Comparison of ENCODE assay signal across 1 cellular context in genomic region chr2:69893684-69894481, GRCh38.
TF ChIP-seq lines count a peak whose summit lies in the region.

A gene with protein sequence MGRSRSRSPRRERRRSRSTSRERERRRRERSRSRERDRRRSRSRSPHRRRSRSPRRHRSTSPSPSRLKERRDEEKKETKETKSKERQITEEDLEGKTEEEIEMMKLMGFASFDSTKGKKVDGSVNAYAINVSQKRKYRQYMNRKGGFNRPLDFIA (plus strand): TSS chr2:69893956. CDS start chr2:69893985, 29 bp downstream.

TF ChIP-seq in K562, 482 proteins besides CTCF, POLR2A, EP300 and RAD21 (continued from another document and continues in another):
- TF ChIP-seq, protein P1, sequence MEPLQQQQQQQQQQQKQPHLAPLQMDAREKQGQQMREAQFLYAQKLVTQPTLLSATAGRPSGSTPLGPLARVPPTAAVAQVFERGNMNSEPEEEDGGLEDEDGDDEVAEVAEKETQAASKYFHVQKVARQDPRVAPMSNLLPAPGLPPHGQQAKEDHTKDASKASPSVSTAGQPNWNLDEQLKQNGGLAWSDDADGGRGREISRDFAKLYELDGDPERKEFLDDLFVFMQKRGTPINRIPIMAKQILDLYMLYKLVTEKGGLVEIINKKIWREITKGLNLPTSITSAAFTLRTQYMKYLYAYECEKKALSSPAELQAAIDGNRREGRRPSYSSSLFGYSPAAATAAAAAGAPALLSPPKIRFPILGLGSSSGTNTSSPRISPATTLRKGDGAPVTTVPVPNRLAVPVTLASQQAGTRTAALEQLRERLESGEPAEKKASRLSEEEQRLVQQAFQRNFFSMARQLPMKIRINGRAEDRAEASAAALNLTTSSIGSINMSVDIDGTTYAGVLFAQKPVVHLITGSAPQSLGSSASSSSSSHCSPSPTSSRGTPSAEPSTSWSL (CRISPR knock-in tag; IDR thresholded peaks at IDR 0.05; ENCODE audit: borderline replicate concordance) = no peak
- no peak for TF ChIP-seq ZSCAN32 (CRISPR knock-in tag; IDR thresholded peaks at IDR 0.05)
- TF ChIP-seq, protein P2, sequence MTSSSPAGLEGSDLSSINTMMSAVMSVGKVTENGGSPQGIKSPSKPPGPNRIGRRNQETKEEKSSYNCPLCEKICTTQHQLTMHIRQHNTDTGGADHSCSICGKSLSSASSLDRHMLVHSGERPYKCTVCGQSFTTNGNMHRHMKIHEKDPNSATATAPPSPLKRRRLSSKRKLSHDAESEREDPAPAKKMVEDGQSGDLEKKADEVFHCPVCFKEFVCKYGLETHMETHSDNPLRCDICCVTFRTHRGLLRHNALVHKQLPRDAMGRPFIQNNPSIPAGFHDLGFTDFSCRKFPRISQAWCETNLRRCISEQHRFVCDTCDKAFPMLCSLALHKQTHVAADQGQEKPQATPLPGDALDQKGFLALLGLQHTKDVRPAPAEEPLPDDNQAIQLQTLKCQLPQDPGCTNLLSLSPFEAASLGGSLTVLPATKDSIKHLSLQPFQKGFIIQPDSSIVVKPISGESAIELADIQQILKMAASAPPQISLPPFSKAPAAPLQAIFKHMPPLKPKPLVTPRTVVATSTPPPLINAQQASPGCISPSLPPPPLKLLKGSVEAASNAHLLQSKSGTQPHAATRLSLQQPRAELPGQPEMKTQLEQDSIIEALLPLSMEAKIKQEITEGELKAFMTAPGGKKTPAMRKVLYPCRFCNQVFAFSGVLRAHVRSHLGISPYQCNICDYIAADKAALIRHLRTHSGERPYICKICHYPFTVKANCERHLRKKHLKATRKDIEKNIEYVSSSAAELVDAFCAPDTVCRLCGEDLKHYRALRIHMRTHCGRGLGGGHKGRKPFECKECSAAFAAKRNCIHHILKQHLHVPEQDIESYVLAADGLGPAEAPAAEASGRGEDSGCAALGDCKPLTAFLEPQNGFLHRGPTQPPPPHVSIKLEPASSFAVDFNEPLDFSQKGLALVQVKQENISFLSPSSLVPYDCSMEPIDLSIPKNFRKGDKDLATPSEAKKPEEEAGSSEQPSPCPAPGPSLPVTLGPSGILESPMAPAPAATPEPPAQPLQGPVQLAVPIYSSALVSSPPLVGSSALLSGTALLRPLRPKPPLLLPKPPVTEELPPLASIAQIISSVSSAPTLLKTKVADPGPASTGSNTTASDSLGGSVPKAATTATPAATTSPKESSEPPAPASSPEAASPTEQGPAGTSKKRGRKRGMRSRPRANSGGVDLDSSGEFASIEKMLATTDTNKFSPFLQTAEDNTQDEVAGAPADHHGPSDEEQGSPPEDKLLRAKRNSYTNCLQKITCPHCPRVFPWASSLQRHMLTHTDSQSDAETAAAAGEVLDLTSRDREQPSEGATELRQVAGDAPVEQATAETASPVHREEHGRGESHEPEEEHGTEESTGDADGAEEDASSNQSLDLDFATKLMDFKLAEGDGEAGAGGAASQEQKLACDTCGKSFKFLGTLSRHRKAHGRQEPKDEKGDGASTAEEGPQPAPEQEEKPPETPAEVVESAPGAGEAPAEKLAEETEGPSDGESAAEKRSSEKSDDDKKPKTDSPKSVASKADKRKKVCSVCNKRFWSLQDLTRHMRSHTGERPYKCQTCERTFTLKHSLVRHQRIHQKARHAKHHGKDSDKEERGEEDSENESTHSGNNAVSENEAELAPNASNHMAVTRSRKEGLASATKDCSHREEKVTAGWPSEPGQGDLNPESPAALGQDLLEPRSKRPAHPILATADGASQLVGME (CRISPR knock-in tag; IDR thresholded peaks at IDR 0.05) = no peak
- TF ChIP-seq PREB (CRISPR knock-in tag; IDR thresholded peaks at IDR 0.05) = no peak
- TF ChIP-seq, protein P3, sequence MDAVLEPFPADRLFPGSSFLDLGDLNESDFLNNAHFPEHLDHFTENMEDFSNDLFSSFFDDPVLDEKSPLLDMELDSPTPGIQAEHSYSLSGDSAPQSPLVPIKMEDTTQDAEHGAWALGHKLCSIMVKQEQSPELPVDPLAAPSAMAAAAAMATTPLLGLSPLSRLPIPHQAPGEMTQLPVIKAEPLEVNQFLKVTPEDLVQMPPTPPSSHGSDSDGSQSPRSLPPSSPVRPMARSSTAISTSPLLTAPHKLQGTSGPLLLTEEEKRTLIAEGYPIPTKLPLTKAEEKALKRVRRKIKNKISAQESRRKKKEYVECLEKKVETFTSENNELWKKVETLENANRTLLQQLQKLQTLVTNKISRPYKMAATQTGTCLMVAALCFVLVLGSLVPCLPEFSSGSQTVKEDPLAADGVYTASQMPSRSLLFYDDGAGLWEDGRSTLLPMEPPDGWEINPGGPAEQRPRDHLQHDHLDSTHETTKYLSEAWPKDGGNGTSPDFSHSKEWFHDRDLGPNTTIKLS (IDR thresholded peaks at IDR 0.05; ENCODE audit: borderline replicate concordance, low read depth) = peak; percentile 55; the same call in 1 of the 2 replicates
- TF ChIP-seq CSDE1 (IDR thresholded peaks at IDR 0.05) = 0 out of 4 replicates have a peak, but pooled peaks of 1 of the 2 experiments have one; percentile 32
- peak; percentile 52 for TF ChIP-seq HDAC3 (IDR thresholded peaks at IDR 0.05; ENCODE audit: borderline replicate concordance, partially characterized antibody)
- no peak; the same call in 1 of the 2 replicates for TF ChIP-seq SMARCC2 (IDR thresholded peaks at IDR 0.05; ENCODE audit: low read depth)
- TF ChIP-seq, protein P4, sequence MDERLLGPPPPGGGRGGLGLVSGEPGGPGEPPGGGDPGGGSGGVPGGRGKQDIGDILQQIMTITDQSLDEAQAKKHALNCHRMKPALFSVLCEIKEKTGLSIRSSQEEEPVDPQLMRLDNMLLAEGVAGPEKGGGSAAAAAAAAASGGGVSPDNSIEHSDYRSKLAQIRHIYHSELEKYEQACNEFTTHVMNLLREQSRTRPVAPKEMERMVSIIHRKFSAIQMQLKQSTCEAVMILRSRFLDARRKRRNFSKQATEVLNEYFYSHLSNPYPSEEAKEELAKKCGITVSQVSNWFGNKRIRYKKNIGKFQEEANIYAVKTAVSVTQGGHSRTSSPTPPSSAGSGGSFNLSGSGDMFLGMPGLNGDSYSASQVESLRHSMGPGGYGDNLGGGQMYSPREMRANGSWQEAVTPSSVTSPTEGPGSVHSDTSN (CRISPR knock-in tag; IDR thresholded peaks at IDR 0.05; ENCODE audit: low read depth) = no peak
- TF ChIP-seq, protein P4 (tag; conservative IDR thresholded peaks at IDR 0.05; ENCODE audit: low read depth) = no peak
- TF ChIP-seq, protein P5, sequence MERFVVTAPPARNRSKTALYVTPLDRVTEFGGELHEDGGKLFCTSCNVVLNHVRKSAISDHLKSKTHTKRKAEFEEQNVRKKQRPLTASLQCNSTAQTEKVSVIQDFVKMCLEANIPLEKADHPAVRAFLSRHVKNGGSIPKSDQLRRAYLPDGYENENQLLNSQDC (CRISPR knock-in tag; IDR thresholded peaks at IDR 0.05) = no peak
- no peak for TF ChIP-seq ZKSCAN3 (CRISPR knock-in tag; IDR thresholded peaks at IDR 0.05)
- TF ChIP-seq DNMT1 (IDR thresholded peaks at IDR 0.05) = no peak
- no peak; the same call in 1 of the 2 replicates for TF ChIP-seq GATA2 (CRISPR knock-in tag; IDR thresholded peaks at IDR 0.05)
- no peak for TF ChIP-seq ZBTB7A (IDR thresholded peaks at IDR 0.05; ENCODE audit: borderline replicate concordance, control insufficient read depth, low read depth, low read length)
- no peak for TF ChIP-seq ATF1 (CRISPR knock-in tag; IDR thresholded peaks at IDR 0.05)
- peak; percentile 78 for TF ChIP-seq ATF1 (tag; IDR thresholded peaks at IDR 0.05)
- TF ChIP-seq ETV5 (CRISPR knock-in tag; IDR thresholded peaks at IDR 0.05; ENCODE audit: low read depth) = peak; percentile 74
- TF ChIP-seq TEAD4 (IDR thresholded peaks at IDR 0.05; ENCODE audit: low read length) = peak; percentile 36; the same call in 1 of the 2 replicates
- TF ChIP-seq TEAD4 (CRISPR knock-in tag; IDR thresholded peaks at IDR 0.05; ENCODE audit: borderline replicate concordance) = no peak
- TF ChIP-seq TSC22D4 (tag; IDR thresholded peaks at IDR 0.05) = no peak
- TF ChIP-seq, protein P6, sequence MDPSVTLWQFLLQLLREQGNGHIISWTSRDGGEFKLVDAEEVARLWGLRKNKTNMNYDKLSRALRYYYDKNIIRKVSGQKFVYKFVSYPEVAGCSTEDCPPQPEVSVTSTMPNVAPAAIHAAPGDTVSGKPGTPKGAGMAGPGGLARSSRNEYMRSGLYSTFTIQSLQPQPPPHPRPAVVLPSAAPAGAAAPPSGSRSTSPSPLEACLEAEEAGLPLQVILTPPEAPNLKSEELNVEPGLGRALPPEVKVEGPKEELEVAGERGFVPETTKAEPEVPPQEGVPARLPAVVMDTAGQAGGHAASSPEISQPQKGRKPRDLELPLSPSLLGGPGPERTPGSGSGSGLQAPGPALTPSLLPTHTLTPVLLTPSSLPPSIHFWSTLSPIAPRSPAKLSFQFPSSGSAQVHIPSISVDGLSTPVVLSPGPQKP (CRISPR knock-in tag; IDR thresholded peaks at IDR 0.05) = no peak
- TF ChIP-seq ELF1 (tag; IDR thresholded peaks at IDR 0.05) = peak; percentile 70
- TF ChIP-seq CREB1 (IDR thresholded peaks at IDR 0.05) = peak; percentile 42; the same call in 1 of the 2 replicates
- no peak for TF ChIP-seq CREB1 (CRISPR knock-in tag; IDR thresholded peaks at IDR 0.05)
- TF ChIP-seq HDGF (IDR thresholded peaks at IDR 0.05) = no peak
- TF ChIP-seq SIN3B (IDR thresholded peaks at IDR 0.05; ENCODE audit: low read depth) = peak; percentile 81
- TF ChIP-seq ZEB2 (IDR thresholded peaks at IDR 0.05) = peak; percentile 98
- TF ChIP-seq ZBTB33 (CRISPR knock-in tag; IDR thresholded peaks at IDR 0.05) = no peak
- TF ChIP-seq POLR2G (IDR thresholded peaks at IDR 0.05; ENCODE audit: low read depth, low read length) = peak; percentile 80
- TF ChIP-seq, protein P7, sequence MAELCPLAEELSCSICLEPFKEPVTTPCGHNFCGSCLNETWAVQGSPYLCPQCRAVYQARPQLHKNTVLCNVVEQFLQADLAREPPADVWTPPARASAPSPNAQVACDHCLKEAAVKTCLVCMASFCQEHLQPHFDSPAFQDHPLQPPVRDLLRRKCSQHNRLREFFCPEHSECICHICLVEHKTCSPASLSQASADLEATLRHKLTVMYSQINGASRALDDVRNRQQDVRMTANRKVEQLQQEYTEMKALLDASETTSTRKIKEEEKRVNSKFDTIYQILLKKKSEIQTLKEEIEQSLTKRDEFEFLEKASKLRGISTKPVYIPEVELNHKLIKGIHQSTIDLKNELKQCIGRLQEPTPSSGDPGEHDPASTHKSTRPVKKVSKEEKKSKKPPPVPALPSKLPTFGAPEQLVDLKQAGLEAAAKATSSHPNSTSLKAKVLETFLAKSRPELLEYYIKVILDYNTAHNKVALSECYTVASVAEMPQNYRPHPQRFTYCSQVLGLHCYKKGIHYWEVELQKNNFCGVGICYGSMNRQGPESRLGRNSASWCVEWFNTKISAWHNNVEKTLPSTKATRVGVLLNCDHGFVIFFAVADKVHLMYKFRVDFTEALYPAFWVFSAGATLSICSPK (IDR thresholded peaks at IDR 0.05; ENCODE audit: borderline replicate concordance) = no peak
